In the genomic region with DNA sequence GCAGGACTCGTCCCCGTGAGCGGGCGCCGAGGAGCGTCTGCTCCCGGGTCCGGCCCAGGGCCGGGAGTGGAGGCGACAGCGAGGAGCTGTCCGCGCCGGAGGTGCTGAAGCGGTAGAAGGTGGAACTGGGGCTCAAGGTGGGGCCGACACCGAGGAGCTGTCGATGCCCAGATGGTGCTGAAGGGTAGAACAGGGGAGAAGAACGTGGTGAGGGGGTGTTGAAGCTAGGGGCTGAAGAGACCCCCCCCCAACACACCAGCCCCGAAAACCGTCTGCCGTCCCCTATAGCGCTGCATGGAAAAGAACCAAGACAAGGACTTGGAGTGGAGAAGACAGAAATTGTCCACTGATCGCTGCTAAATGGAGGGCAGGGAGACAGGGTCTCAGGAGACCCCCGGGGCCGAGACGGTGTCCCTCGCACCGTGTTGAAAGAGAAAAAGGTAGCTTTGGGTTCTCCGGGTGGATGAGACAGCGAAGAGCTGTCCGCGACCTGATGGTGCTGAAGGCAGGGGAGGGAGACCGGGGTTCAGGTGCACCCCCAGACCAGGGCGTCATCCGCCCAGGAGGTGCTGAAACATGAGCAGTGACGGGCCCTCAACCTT, we compare ENCODE assay signal across 8 cellular contexts. TPM values are rescaled to one million over a fixed set of nuclear protein-coding genes. Genes with fewer than 3 reads are reported as not detected.
DNase-seq lines count a peak whose midpoint lies in the region; ATAC-seq and TF ChIP-seq lines count a peak whose summit lies in the region.

No MANE protein-coding gene starts in this region.

- intact Hi-C loops in ovary (cut with DNase I): no loop called here

- no peaks in the 10 kb centered on the region for H3K4me1 Mint-ChIP-seq in CD8-positive, alpha-beta memory T cell
- H3K4me1 Mint-ChIP-seq in WTC11: peaks cover 31% of the 10 kb centered on the region

- H3K36me3 ChIP-seq in CD8-positive, alpha-beta memory T cell (ENCODE audit: insufficient read depth, low read length): no peaks in the 10 kb centered on the region
- H3K36me3 ChIP-seq in endocrine pancreas (ENCODE audit: control insufficient read depth, insufficient read depth, low read length) (no peaks in the 10 kb centered on the region), ovary (no peaks in the 10 kb centered on the region)

- TF ChIP-seq CTCF in WTC11 (IDR thresholded peaks at IDR 0.05) (no peak), ovary (IDR thresholded peaks at IDR 0.05) (no peak)

- no peak overlapping the region for H3K27ac ChIP-seq in CD8-positive, alpha-beta memory T cell (ENCODE audit: low read depth, low read length)
- no peak overlapping the region for H3K27ac ChIP-seq in ovary

- POLR2A ChIA-PET in CD8-positive, alpha-beta memory T cell (lab: Charles Lee): interaction anchor here (0.6 kb wide), 1 partner anchor 89 kb away, joined by 3 read pairs; no protein-coding TSS in a partner anchor
- POLR2A ChIA-PET in WTC11 (lab: Charles Lee): interaction anchor here (0.5 to 3.2 kb wide), 12 partner anchors 9 to 226 kb away, joined by 3 to 21 read pairs (median 5); a partner anchor contains a TSS

- H3K9me3 ChIP-seq in CD8-positive, alpha-beta memory T cell (ENCODE audit: low read length): no peaks in the 10 kb centered on the region
- H3K9me3 ChIP-seq in endocrine pancreas (ENCODE audit: control insufficient read depth, low read length): no peaks in the 10 kb centered on the region
- H3K9me3 ChIP-seq in ovary: peaks cover 0 to 9% of the 10 kb centered on the region in 2 donors

- WGBS in ovary, 3 donors: 11 to 19% (median 17%) methylated on average over 36 to 37 of the region's 37 CpGs

- no peaks in the 10 kb centered on the region for H3K4me1 ChIP-seq in CD8-positive, alpha-beta memory T cell (ENCODE audit: insufficient read depth, low read length)
- no peaks in the 10 kb centered on the region for H3K4me1 ChIP-seq in endocrine pancreas (ENCODE audit: control insufficient read depth, insufficient read depth, low read length)
- peaks cover 2% of the 10 kb centered on the region for H3K4me1 ChIP-seq in ovary (ENCODE audit: insufficient read depth)

- peak; percentile 34 to 58 (median 35) for DNase-seq in CD8-positive, alpha-beta memory T cell
- DNase-seq in HUDEP-2 (lab: John Stamatoyannopoulos, UW; ENCODE audit: unreplicated experiment in 76 of 76): peak in 51 of 76 experiments; percentile 10 to 69 (median 46)
- DNase-seq in WTC11 (ENCODE audit: low spot score): peak; percentile 93
- peak in 3 of 5 donors; percentile 28 to 72 (median 57) for DNase-seq in ovary
- no peak for DNase-seq in NK-92 (lab: John Stamatoyannopoulos, UW; ENCODE audit: unreplicated experiment)

- H3K9ac ChIP-seq in endocrine pancreas (ENCODE audit: control insufficient read depth, insufficient read depth, low read length): peak overlapping the region; percentile 44

- no peak for TF ChIP-seq EP300 in ovary (IDR thresholded peaks at IDR 0.05)

- no peak overlapping the region for H3K4me3 Mint-ChIP-seq in CD8-positive, alpha-beta memory T cell
- H3K4me3 Mint-ChIP-seq in WTC11: peak overlapping the region; percentile 78

- peaks cover 26% of the 10 kb centered on the region for H3K27me3 ChIP-seq in CD8-positive, alpha-beta memory T cell (ENCODE audit: insufficient read depth, low read length, poor library complexity, severe bottlenecking)
- H3K27me3 ChIP-seq in endocrine pancreas (ENCODE audit: control insufficient read depth, insufficient read depth, low read length) (no peaks in the 10 kb centered on the region), ovary (no peaks in the 10 kb centered on the region)

- H3K4me3 ChIP-seq in CD8-positive, alpha-beta memory T cell (ENCODE audit: low read length): no peak overlapping the region
- H3K4me3 ChIP-seq in endocrine pancreas (ENCODE audit: control insufficient read depth, insufficient read depth, low read length) (no peak overlapping the region), ovary (no peak overlapping the region)

- ATAC-seq in WTC11 (peak; percentile 79), HG02642 (IDR thresholded peaks at IDR 0.05; ENCODE audit: poor library complexity, unreplicated experiment) (no peak), HG03175 (IDR thresholded peaks at IDR 0.05; ENCODE audit: unreplicated experiment) (no peak)

- no peak for TF ChIP-seq POLR2A in ovary (IDR thresholded peaks at IDR 0.05)

- peaks cover 0 to 8% (median 4%) of the 10 kb centered on the region in 5 donors for H3K9me3 Mint-ChIP-seq in CD8-positive, alpha-beta memory T cell
- H3K9me3 Mint-ChIP-seq in WTC11: no peaks in the 10 kb centered on the region

- peaks cover 60 to 71% of the 10 kb centered on the region in 2 donors for H3K27me3 Mint-ChIP-seq in CD8-positive, alpha-beta memory T cell
- peaks cover 12% of the 10 kb centered on the region for H3K27me3 Mint-ChIP-seq in WTC11 (ENCODE audit: low read depth)

- H3K36me3 Mint-ChIP-seq in CD8-positive, alpha-beta memory T cell: peaks cover 0 to 2% (median 0%) of the 10 kb centered on the region in 3 donors
- no peaks in the 10 kb centered on the region for H3K36me3 Mint-ChIP-seq in WTC11

- CTCF ChIA-PET in CD8-positive, alpha-beta memory T cell (lab: Charles Lee): interaction anchor here (1.0 to 1.1 kb wide), 2 partner anchors 18 to 178 kb away, joined by 3 to 4 read pairs; no protein-coding TSS in a partner anchor
- CTCF ChIA-PET in WTC11 (lab: Charles Lee): interaction anchor here (0.6 to 4.6 kb wide), 31 partner anchors 9 to 556 kb away, joined by 3 to 100 read pairs (median 7); a partner anchor contains a TSS

- no peak overlapping the region for H3K27ac Mint-ChIP-seq in CD8-positive, alpha-beta memory T cell
- no peak overlapping the region for H3K27ac Mint-ChIP-seq in WTC11

TF ChIP-seq in WTC11, 78 proteins besides CTCF, POLR2A, EP300 and RAD21 (continues in another document):
- peak; percentile 99 for TF ChIP-seq FOXP1 (CRISPR knock-in tag; IDR thresholded peaks at IDR 0.05; ENCODE audit: borderline replicate concordance)
- TF ChIP-seq, protein P1, sequence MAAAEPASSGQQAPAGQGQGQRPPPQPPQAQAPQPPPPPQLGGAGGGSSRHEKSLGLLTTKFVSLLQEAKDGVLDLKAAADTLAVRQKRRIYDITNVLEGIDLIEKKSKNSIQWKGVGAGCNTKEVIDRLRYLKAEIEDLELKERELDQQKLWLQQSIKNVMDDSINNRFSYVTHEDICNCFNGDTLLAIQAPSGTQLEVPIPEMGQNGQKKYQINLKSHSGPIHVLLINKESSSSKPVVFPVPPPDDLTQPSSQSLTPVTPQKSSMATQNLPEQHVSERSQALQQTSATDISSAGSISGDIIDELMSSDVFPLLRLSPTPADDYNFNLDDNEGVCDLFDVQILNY (CRISPR knock-in tag; IDR thresholded peaks at IDR 0.05): peak; percentile 61; the same call in 1 of the 2 replicates
- TF ChIP-seq CREB1 (CRISPR knock-in tag; IDR thresholded peaks at IDR 0.05): peak; percentile 76; the same call in 1 of the 2 replicates
- peak; percentile 93 for TF ChIP-seq NFE2L1 (CRISPR knock-in tag; IDR thresholded peaks at IDR 0.05)

RNA-seq across cellular contexts. Expression of a gene that starts 7.1 kb away (rescaled TPM):
- not detected for total RNA-seq in CD8-positive, alpha-beta memory T cell
- not detected for polyA plus RNA-seq in CD8-positive, alpha-beta memory T cell
- 3.0 to 5.7 TPM (median 3.8 TPM) in 3 replicates for total RNA-seq in WTC11 (2021)
- 1 to 10 TPM in 4 of 7 donors, under 1 TPM in 2, not detected in 1; 0.57 to 1.7 (median 1.1) TPM for total RNA-seq in ovary
- under 1 TPM; 0.50 to 0.67 TPM for polyA plus RNA-seq in ovary

RNA-seq across cellular contexts. Expression of a gene that starts 29.5 kb away (rescaled TPM):
- 1 to 10 TPM; 2.9 to 3.8 TPM for total RNA-seq in CD8-positive, alpha-beta memory T cell
- 0.59 TPM for polyA plus RNA-seq in CD8-positive, alpha-beta memory T cell
- 12.2 to 14.7 TPM (median 14.6 TPM) in 3 replicates for total RNA-seq in WTC11 (2021)
- total RNA-seq in ovary: 10 to 100 TPM in 2 of 7 donors, 1 to 10 TPM in 5; 1.9 to 32.9 (median 9.0) TPM
- 1 to 10 TPM; 5.5 to 7.9 TPM for polyA plus RNA-seq in ovary

RNA-seq across cellular contexts. Expression of a gene that starts 40.3 kb away (rescaled TPM):
- total RNA-seq in CD8-positive, alpha-beta memory T cell: 10 to 100 TPM; 24.2 to 24.6 TPM
- polyA plus RNA-seq in CD8-positive, alpha-beta memory T cell: 12.6 TPM
- 26.3 to 29.8 TPM (median 28.0 TPM) in 3 replicates for total RNA-seq in WTC11 (2021)
- total RNA-seq in ovary: 10 to 100 TPM in 2 of 7 donors, 1 to 10 TPM in 5; 6.9 to 15.2 (median 8.6) TPM
- 10 to 100 TPM in 1 of 2 donors, 1 to 10 TPM in 1; 3.5 to 12.0 TPM for polyA plus RNA-seq in ovary

RNA-seq across cellular contexts. Expression of a gene that starts 40.9 kb away (rescaled TPM):
- 1 to 10 TPM; 1.3 TPM for total RNA-seq in CD8-positive, alpha-beta memory T cell
- polyA plus RNA-seq in CD8-positive, alpha-beta memory T cell: 0.31 TPM
- total RNA-seq in WTC11 (2021) (0.46 to 1.0 TPM (median 0.61 TPM) in 3 replicates), ovary (10 to 100 TPM in 5 of 7 donors, 1 to 10 TPM in 2; 6.0 to 18.4 (median 11.7) TPM)
- polyA plus RNA-seq in ovary: 1 to 10 TPM; 2.5 to 9.3 TPM

RNA-seq across cellular contexts. Expression of a gene that starts 48.1 kb away (rescaled TPM):
- total RNA-seq in CD8-positive, alpha-beta memory T cell: 100 to 1,000 TPM; 300 to 327 TPM
- polyA plus RNA-seq in CD8-positive, alpha-beta memory T cell: 174 TPM
- total RNA-seq in WTC11 (2021) (121 to 137 TPM (median 133 TPM) in 3 replicates), ovary (1,000 to 10,000 TPM in 2 of 7 donors, 100 to 1,000 TPM in 5; 163 to 1,260 (median 581) TPM)
- 100 to 1,000 TPM in 1 of 2 donors, 10 to 100 TPM in 1; 95.2 to 301 TPM for polyA plus RNA-seq in ovary
